18 cellular contexts compared by ENCODE assay signal in genomic region chr1:227870375-227870774, GRCh38. TPM values are rescaled to one million over a fixed set of nuclear protein-coding genes. Genes with fewer than 3 reads are reported as not detected.
DNase-seq lines count a peak whose midpoint lies in the region; ATAC-seq and TF ChIP-seq lines count a peak whose summit lies in the region.
"Had no signal": no experiment of that assay in that cellular context is flagged by ENCODE, and none has a peak within 500 bp of the region (broad histone marks: within the 10 kb centered on the region; RNA-seq: fewer than 3 reads in every experiment).

No MANE protein-coding gene starts in this region.

- H3K27me3 Mint-ChIP-seq in activated CD8-positive, alpha-beta memory T cell treated with anti-CD3 and anti-CD28 coated beads, Interleukin-2, amount 10 ng/mL, durations not matched to agents 7 days and 5 days = peaks cover 25% of the 10 kb centered on the region
- peaks cover 5% of the 10 kb centered on the region for H3K27me3 Mint-ChIP-seq in CD4-positive, alpha-beta T cell
- H3K27me3 Mint-ChIP-seq in immature natural killer cell (ENCODE audit: low read depth in 3 of 3) = peaks cover 4 to 28% (median 10%) of the 10 kb centered on the region in 3 donors

- H3K4me1 Mint-ChIP-seq in activated CD8-positive, alpha-beta memory T cell treated with anti-CD3 and anti-CD28 coated beads, Interleukin-2, amount 10 ng/mL, durations not matched to agents 7 days and 5 days = peaks cover 23% of the 10 kb centered on the region
- peaks cover 56% of the 10 kb centered on the region for H3K4me1 Mint-ChIP-seq in CD4-positive, alpha-beta T cell (ENCODE audit: low read depth)
- H3K4me1 Mint-ChIP-seq in immature natural killer cell = peaks cover 20 to 23% of the 10 kb centered on the region in 2 donors

- H3K9me3 Mint-ChIP-seq in activated CD8-positive, alpha-beta memory T cell treated with anti-CD3 and anti-CD28 coated beads, Interleukin-2, amount 10 ng/mL, durations not matched to agents 7 days and 5 days (ENCODE audit: low read depth) = peaks cover 6% of the 10 kb centered on the region
- peaks cover 5% of the 10 kb centered on the region for H3K9me3 Mint-ChIP-seq in CD4-positive, alpha-beta T cell
- peaks cover 0 to 9% (median 0%) of the 10 kb centered on the region in 6 donors for H3K9me3 Mint-ChIP-seq in immature natural killer cell

- H3K9ac ChIP-seq in Loucy (ENCODE audit: low read depth, low read length, poor library complexity, severe bottlenecking) = no peak overlapping the region

- POLR2A ChIA-PET in CD4-positive, alpha-beta T cell (lab: Charles Lee) = interaction anchor here (0.9 to 1.6 kb wide), 6 partner anchors 14 to 104 kb away, joined by 3 to 5 read pairs (median 4); no protein-coding TSS in a partner anchor
- POLR2A ChIA-PET in A673 (lab: Charles Lee; ENCODE audit: low non-redundant PET) = no interaction called here

- H3K27ac Mint-ChIP-seq in activated CD8-positive, alpha-beta memory T cell treated with anti-CD3 and anti-CD28 coated beads, Interleukin-2, amount 10 ng/mL, durations not matched to agents 7 days and 5 days = no peak overlapping the region
- H3K27ac Mint-ChIP-seq in CD4-positive, alpha-beta T cell = peak overlapping the region; percentile 47
- peak overlapping the region in 1 of 6 donors; percentile 35 for H3K27ac Mint-ChIP-seq in immature natural killer cell

- peaks cover 2% of the 10 kb centered on the region for H3K9me3 ChIP-seq in CD4-positive, alpha-beta T cell (ENCODE audit: control insufficient read depth, low read length)
- no peaks in the 10 kb centered on the region for H3K9me3 ChIP-seq in Loucy (ENCODE audit: insufficient read depth, low read depth, low read length)
- no peaks in the 10 kb centered on the region for H3K9me3 ChIP-seq in A673 (ENCODE audit: low read depth, low read length, poor library complexity, severe bottlenecking)
- H3K9me3 ChIP-seq: HAP-1 had no signal

- peaks cover 4% of the 10 kb centered on the region for H3K36me3 Mint-ChIP-seq in activated CD8-positive, alpha-beta memory T cell treated with anti-CD3 and anti-CD28 coated beads, Interleukin-2, amount 10 ng/mL, durations not matched to agents 7 days and 5 days
- H3K36me3 Mint-ChIP-seq in CD4-positive, alpha-beta T cell (ENCODE audit: low read depth) = no peaks in the 10 kb centered on the region
- peaks cover 0 to 6% (median 4%) of the 10 kb centered on the region in 3 donors for H3K36me3 Mint-ChIP-seq in immature natural killer cell

- no peak overlapping the region for H3K4me3 Mint-ChIP-seq in activated CD8-positive, alpha-beta memory T cell treated with anti-CD3 and anti-CD28 coated beads, Interleukin-2, amount 10 ng/mL, durations not matched to agents 7 days and 5 days
- H3K4me3 Mint-ChIP-seq in CD4-positive, alpha-beta T cell = peak overlapping the region; percentile 79
- H3K4me3 Mint-ChIP-seq in immature natural killer cell = peak overlapping the region; percentile 1 to 62 (median 51)

- H2AFZ ChIP-seq in Loucy (ENCODE audit: low read length) = no peak overlapping the region

- no peaks in the 10 kb centered on the region for H3F3A ChIP-seq in Loucy (ENCODE audit: low read depth)

- peak overlapping the region; percentile 50 for H3K4me3 ChIP-seq in Loucy (ENCODE audit: low read length, poor library complexity, severe bottlenecking)
- no peak overlapping the region for H3K4me3 ChIP-seq in A673 (ENCODE audit: low read depth, low read length, poor library complexity, severe bottlenecking)
- H3K4me3 ChIP-seq: GM12878, HAP-1, K562 had no signal

- CTCF ChIA-PET in activated CD8-positive, alpha-beta memory T cell treated with anti-CD3 and anti-CD28 coated beads, Interleukin-2, amount 10 ng/mL, durations not matched to agents 7 days and 5 days (lab: Charles Lee) = interaction anchor here (0.6 to 1.7 kb wide), 2 partner anchors 108 to 1132 kb away, joined by 3 to 7 read pairs; partner anchors contain the start of gene ITPKB
- CTCF ChIA-PET in CD4-positive, alpha-beta T cell (lab: Charles Lee) = no interaction called here
- CTCF ChIA-PET in A673 (lab: Charles Lee) = no interaction called here

- H3K4me1 ChIP-seq in Loucy (ENCODE audit: insufficient read depth, low read length, poor library complexity, severe bottlenecking) (peaks cover 20% of the 10 kb centered on the region), A673 (ENCODE audit: insufficient read depth, low read length, poor library complexity, severe bottlenecking) (no peaks in the 10 kb centered on the region)
- H3K4me1 ChIP-seq: HAP-1 had no signal

- intact Hi-C loops in CD4-positive, alpha-beta T cell (cut with DNase I, micrococcal nuclease) = no loop called here
- intact Hi-C loops in A673 (cut with micrococcal nuclease; ENCODE audit: unreplicated experiment) = no loop called here
- intact Hi-C loops in head of caudate nucleus (cut with DNase I) = no loop called here

- H3K4me2 ChIP-seq in Loucy (ENCODE audit: low read depth, low read length, poor library complexity, severe bottlenecking) = peak overlapping the region; percentile 73

- no peaks in the 10 kb centered on the region for H3K79me2 ChIP-seq in Loucy (ENCODE audit: insufficient read depth, low read length)

- H3K36me3 ChIP-seq in Loucy (ENCODE audit: insufficient read depth, low read length) (no peaks in the 10 kb centered on the region), A673 (ENCODE audit: insufficient read depth, low read length, poor library complexity, severe bottlenecking) (no peaks in the 10 kb centered on the region)
- H3K36me3 ChIP-seq: HAP-1 had no signal

- no peak overlapping the region for H3K27ac ChIP-seq in CD4-positive, alpha-beta T cell (ENCODE audit: low read depth, low read length)
- no peak overlapping the region for H3K27ac ChIP-seq in A673 (ENCODE audit: low read depth, low read length, poor library complexity, severe bottlenecking)

- TF ChIP-seq CTCF in CD4-positive, alpha-beta T cell (IDR thresholded peaks at IDR 0.05) = no peak
- TF ChIP-seq CTCF in Loucy (conservative IDR thresholded peaks at IDR 0.05; ENCODE audit: low read length) = no peak
- no peak for TF ChIP-seq CTCF in A673 (conservative IDR thresholded peaks at IDR 0.05; ENCODE audit: low read depth, low read length)

- no peak for ATAC-seq in activated CD8-positive, alpha-beta memory T cell treated with anti-CD3 and anti-CD28 coated beads, Interleukin-2, amount 10 ng/mL, durations not matched to agents 7 days and 5 days
- ATAC-seq in CD4-positive, alpha-beta T cell (ENCODE audit: poor library complexity) = no peak
- no peak for ATAC-seq in GM18858 (IDR thresholded peaks at IDR 0.05; ENCODE audit: unreplicated experiment)
- ATAC-seq: GM12878, K562 had no signal

- H3K27me3 ChIP-seq in CD4-positive, alpha-beta T cell (ENCODE audit: control insufficient read depth, insufficient read depth, low read length) = no peaks in the 10 kb centered on the region
- no peaks in the 10 kb centered on the region for H3K27me3 ChIP-seq in Loucy (ENCODE audit: insufficient read depth, low read length, poor library complexity, severe bottlenecking)
- peaks cover 10% of the 10 kb centered on the region for H3K27me3 ChIP-seq in A673 (replicated peaks; ENCODE audit: insufficient read depth, low read depth, low read length, poor library complexity)

- BruUV-seq in A673 (replicated peaks; lab: Mats Ljungman, UMichigan) = no TSS peak

- no peaks in the 10 kb centered on the region for H4K20me1 ChIP-seq in Loucy (ENCODE audit: insufficient read depth, low read length, poor library complexity, severe bottlenecking)

- H3K9me2 ChIP-seq in Loucy (replicated peaks; ENCODE audit: low read depth, low read length) = no peaks in the 10 kb centered on the region

- peak; percentile 38 for DNase-seq in activated CD8-positive, alpha-beta memory T cell treated with anti-CD3 and anti-CD28 coated beads for 24 hours
- no peak for DNase-seq in activated CD8-positive, alpha-beta memory T cell treated with anti-CD3 and anti-CD28 coated beads, Interleukin-2, amount 10 ng/mL, durations not matched to agents 7 days and 5 days
- no peak for DNase-seq in CD4-positive, alpha-beta T cell
- no peak for DNase-seq in immature natural killer cell
- no peak for DNase-seq in A673 (ENCODE audit: low spot score)
- DNase-seq in head of caudate nucleus = no peak
- DNase-seq: ACHN, AML-193, MV-4-11, NCI-H1417, NCI-H187 treated with DMSO at 0.1 percent for 48 hours, NCI-H2171, NCI-H446 had no signal

RNA-seq across cellular contexts. Expression of gene PRSS38, which starts 54.9 kb away (rescaled TPM):
- total RNA-seq in activated CD8-positive, alpha-beta memory T cell treated with anti-CD3 and anti-CD28 coated beads, Interleukin-2, amount 10 ng/mL, durations not matched to agents 7 days and 5 days = not detected
- total RNA-seq in CD4-positive, alpha-beta T cell = not detected
- not detected for polyA plus RNA-seq in immature natural killer cell
- total RNA-seq in A673 (2021) = not detected in 2 replicates
- total RNA-seq: GM12878 had no signal
- polyA plus RNA-seq: GM12878 had no signal
